In the genomic region with DNA sequence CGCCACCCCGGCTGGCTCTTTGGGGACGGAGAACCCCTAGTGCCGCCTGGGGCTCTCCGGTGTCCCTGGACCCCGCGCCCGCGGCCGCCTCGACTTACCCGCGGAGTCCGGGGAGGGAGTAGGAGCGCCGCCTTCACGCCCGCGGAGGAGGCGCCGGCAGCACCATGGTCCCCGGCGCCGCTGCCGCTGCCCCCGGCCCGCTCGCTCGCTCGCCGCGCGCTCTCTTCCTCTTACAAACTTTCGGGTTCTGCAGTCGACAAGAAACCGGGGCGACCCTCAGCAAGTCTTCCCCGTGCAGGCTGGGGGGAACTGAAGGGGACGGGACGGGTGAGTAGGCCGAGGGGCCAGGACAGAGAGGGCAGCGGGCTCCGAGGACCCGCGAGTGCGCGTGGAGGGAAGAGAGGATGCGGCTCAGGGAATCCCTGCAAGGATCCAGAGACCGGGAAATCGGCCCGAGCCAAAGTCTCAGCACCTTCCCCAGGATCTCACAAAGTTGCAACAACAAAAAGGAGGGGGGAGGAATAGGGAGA, we compare ENCODE assay signal across 8 cellular contexts. TPM values are rescaled to one million over a fixed set of nuclear protein-coding genes. Genes with fewer than 3 reads are reported as not detected.
A peak's percentile ranks its signal among the peaks of the same experiment; 100 is the strongest.
DNase-seq lines count a peak whose midpoint lies in the region; ATAC-seq and TF ChIP-seq lines count a peak whose summit lies in the region.

No MANE protein-coding gene starts in this region.

- H3F3A ChIP-seq in PC-3 (ENCODE audit: low read length, unreplicated experiment) = no peaks in the 10 kb centered on the region

- TF ChIP-seq CTCF in PC-3 (conservative IDR thresholded peaks at IDR 0.05; ENCODE audit: low read depth, low read length) (no peak), right atrium auricular region (IDR thresholded peaks at IDR 0.05) (peak in 1 of 2 donors; percentile 16), prostate gland (IDR thresholded peaks at IDR 0.05) (no peak), GM10266 (IDR thresholded peaks at IDR 0.05; ENCODE audit: control insufficient read depth, insufficient read depth, low read depth, missing control alignments) (no peak)

- H2AFZ ChIP-seq in PC-3 (ENCODE audit: low read length) = peak overlapping the region; percentile 90

- H3K27ac ChIP-seq in PC-3 (ENCODE audit: low read length) = no peak overlapping the region
- peak overlapping the region; percentile 97 to 98 for H3K27ac ChIP-seq in right atrium auricular region
- peak overlapping the region; percentile 98 to 100 for H3K27ac ChIP-seq in prostate gland

- H3K4me3 Mint-ChIP-seq in activated naive CD8-positive, alpha-beta T cell treated with anti-CD3 and anti-CD28 coated beads for 36 hours = peak overlapping the region; percentile 96

- no TSS peak for BruUV-seq in PC-3 (replicated peaks; lab: Mats Ljungman, UMichigan)

- peak overlapping the region; percentile 98 for H3K27ac Mint-ChIP-seq in activated naive CD8-positive, alpha-beta T cell treated with anti-CD3 and anti-CD28 coated beads for 36 hours

- TF ChIP-seq POLR2A in prostate gland (IDR thresholded peaks at IDR 0.05) = peak; percentile 13

- no peaks in the 10 kb centered on the region for H3K9me3 Mint-ChIP-seq in activated naive CD8-positive, alpha-beta T cell treated with anti-CD3 and anti-CD28 coated beads for 36 hours

- H3K9ac ChIP-seq in PC-3 (ENCODE audit: low read length) = peak overlapping the region; percentile 83

- H3K36me3 Mint-ChIP-seq in activated naive CD8-positive, alpha-beta T cell treated with anti-CD3 and anti-CD28 coated beads for 36 hours = peaks cover 42% of the 10 kb centered on the region

- WGBS in prostate gland = under 1% methylated on average over 51 of the region's 51 CpGs

- H3K9me2 ChIP-seq in PC-3 (replicated peaks; ENCODE audit: low read length) = no peaks in the 10 kb centered on the region

- in situ Hi-C loops in Caki2 (cut with HindIII; ENCODE audit: low pct_unique_long_range_greater_than_20kb, low sequenced_read_pairs) = loop anchor here (25.0 kb wide), 1 partner anchor 469 kb away; no protein-coding TSS in a partner anchor

- H3K27me3 ChIP-seq in PC-3 (ENCODE audit: low read length) = no peaks in the 10 kb centered on the region
- H3K27me3 ChIP-seq in right atrium auricular region = no peaks in the 10 kb centered on the region
- H3K27me3 ChIP-seq in prostate gland (replicated peaks; ENCODE audit: insufficient read depth) = no peaks in the 10 kb centered on the region

- H3K4me2 ChIP-seq in PC-3 (ENCODE audit: low read length) = peak overlapping the region; percentile 85

- peaks cover 45% of the 10 kb centered on the region for H3K79me2 ChIP-seq in PC-3 (ENCODE audit: low read length)

- intact Hi-C loops in PC-3 (cut with micrococcal nuclease) = loop anchor here (2.0 to 10.0 kb wide), 6 partner anchors 77 to 1047 kb away; no protein-coding TSS in a partner anchor
- intact Hi-C loops in prostate gland (cut with DNase I) = loop anchor here (5.0 to 10.0 kb wide), 3 partner anchors 279 to 1047 kb away; no protein-coding TSS in a partner anchor

- H3K4me1 Mint-ChIP-seq in activated naive CD8-positive, alpha-beta T cell treated with anti-CD3 and anti-CD28 coated beads for 36 hours = peaks cover 57% of the 10 kb centered on the region

- ATAC-seq in PC-3 (peak; percentile 8), HG03175 (IDR thresholded peaks at IDR 0.05; ENCODE audit: unreplicated experiment) (no peak)

- H3K27me3 Mint-ChIP-seq in activated naive CD8-positive, alpha-beta T cell treated with anti-CD3 and anti-CD28 coated beads for 36 hours = peaks cover 4% of the 10 kb centered on the region

- no peaks in the 10 kb centered on the region for H3K9me3 ChIP-seq in PC-3 (ENCODE audit: low read length)
- no peaks in the 10 kb centered on the region for H3K9me3 ChIP-seq in right atrium auricular region
- no peaks in the 10 kb centered on the region for H3K9me3 ChIP-seq in prostate gland

- DNase-seq in Caki2 (ENCODE audit: low read depth) (peak; percentile 40), PC-3 (peak; percentile 37), right atrium auricular region (ENCODE audit: low spot score) (no peak), prostate gland (ENCODE audit: low spot score) (peak; percentile 16), NCI-H524 (lab: John Stamatoyannopoulos, UW) (no peak), GM10266 (ENCODE audit: extremely low spot score) (no peak)
- DNase-seq in activated naive CD8-positive, alpha-beta T cell treated with anti-CD3 and anti-CD28 coated beads for 36 hours = peak; percentile 49

- no peaks in the 10 kb centered on the region for H3K36me3 ChIP-seq in PC-3 (ENCODE audit: low read depth, low read length)
- no peaks in the 10 kb centered on the region for H3K36me3 ChIP-seq in right atrium auricular region
- H3K36me3 ChIP-seq in prostate gland = no peaks in the 10 kb centered on the region

- POLR2A ChIA-PET in PC-3 (lab: Charles Lee; ENCODE audit: unreplicated experiment) = interaction anchor here (0.9 kb wide), 1 partner anchor 36 kb away, joined by 3 read pairs; no protein-coding TSS in a partner anchor

- no peaks in the 10 kb centered on the region for H4K20me1 ChIP-seq in PC-3 (ENCODE audit: low read length)

- H3K4me3 ChIP-seq in PC-3 (ENCODE audit: low read length) = peak overlapping the region; percentile 91
- H3K4me3 ChIP-seq in right atrium auricular region = peak overlapping the region; percentile 77 to 87
- peak overlapping the region; percentile 79 to 90 for H3K4me3 ChIP-seq in prostate gland

- CTCF ChIA-PET in PC-3 (lab: Charles Lee) = no interaction called here

- H3K4me1 ChIP-seq in PC-3 (ENCODE audit: insufficient read depth, low read length) (peaks cover 57% of the 10 kb centered on the region), right atrium auricular region (peaks cover 0 to 36% of the 10 kb centered on the region in 2 donors), prostate gland (replicated peaks) (peaks cover 3% of the 10 kb centered on the region)

RNA-seq across cellular contexts. Expression of a gene that starts 2.0 kb away (rescaled TPM):
- 31.8 and 39.5 TPM in 2 replicates for total RNA-seq in Caki2 (2014; rRNA removed; shearing (Covaris generic); ENCODE audit: low replicate concordance)
- total RNA-seq in PC-3 (2014; rRNA removed) (35.3 and 36.0 TPM in 2 replicates), right atrium auricular region (10 to 100 TPM; 39.2 to 59.0 TPM), prostate gland (100 to 1,000 TPM; 133 to 156 TPM)
- total RNA-seq in activated naive CD8-positive, alpha-beta T cell treated with anti-CD3 and anti-CD28 coated beads for 36 hours = 100 to 1,000 TPM; 203 to 205 TPM

Comparison
In these comparisons a context has a peak if more than half of its experiments do, and no peak if none do; other contexts are left out.
1. DNase-seq: peak in Caki2 (single experiment), PC-3 (single experiment), activated naive CD8-positive, alpha-beta T cell treated with anti-CD3 and anti-CD28 coated beads for 36 hours (single experiment) and prostate gland (single experiment); none in right atrium auricular region (single experiment), NCI-H524 (0 of 2) and GM10266 (single experiment).
2. Peak in every context shown above with its lines, with median percentiles within 50 percentile points of each other: H3K4me3 ChIP-seq.